16 cellular contexts compared by ENCODE assay signal in the genomic region with DNA sequence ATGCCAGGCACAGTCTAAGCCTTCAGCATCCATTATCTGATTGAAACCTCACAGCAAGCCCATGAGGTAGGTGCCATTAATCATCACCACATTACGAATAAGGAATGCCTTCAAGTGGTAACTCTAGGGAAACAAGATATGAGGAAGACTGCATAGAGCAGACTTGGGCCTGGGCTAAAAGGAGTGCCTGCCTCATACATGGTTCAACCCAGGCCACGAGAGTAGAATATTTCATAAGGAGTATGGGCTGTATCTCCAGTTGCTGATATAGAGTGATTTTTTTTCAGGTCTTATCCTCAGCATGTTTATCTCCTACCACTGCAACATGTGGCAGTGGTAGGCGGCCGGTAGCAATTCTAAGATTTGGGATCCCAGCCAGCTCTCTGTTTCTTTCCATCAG. TPM values are rescaled to one million over a fixed set of nuclear protein-coding genes. Genes with fewer than 3 reads are reported as not detected.
A peak's percentile ranks its signal among the peaks of the same experiment; 100 is the strongest.
DNase-seq lines count a peak whose midpoint lies in the region; ATAC-seq, FAIRE-seq and TF ChIP-seq lines count a peak whose summit lies in the region.
"Had no signal": no experiment of that assay in that cellular context is flagged by ENCODE, and none has a peak within 500 bp of the region (broad histone marks: within the 10 kb centered on the region; RNA-seq: fewer than 3 reads in every experiment).

No MANE protein-coding gene starts in this region.

- TF ChIP-seq POLR2A in tibial nerve (IDR thresholded peaks at IDR 0.05), result no peak
- TF ChIP-seq POLR2A in GM12892 (IDR thresholded peaks at IDR 0.05; ENCODE audit: low read depth, low read length), result no peak

- CTCF ChIA-PET in PC-3 (lab: Charles Lee), result no interaction called here

- H3K4me3 ChIP-seq in PC-3 (ENCODE audit: low read length) (no peak overlapping the region), epithelial cell of esophagus (ENCODE audit: low read length) (no peak overlapping the region), tibial nerve (no peak overlapping the region)
- H3K4me3 ChIP-seq: skin epidermis, stomach had no signal

- H3K36me3 Mint-ChIP-seq in osteocyte (ENCODE audit: unreplicated experiment), result peaks cover 2% of the 10 kb centered on the region
- H3K36me3 Mint-ChIP-seq in T-helper 2 cell treated with Interferon-gamma antibody and Interleukin-4, amounts not matched to agents 5 μg/mL and 100 μg/mL, for 36 hours (ENCODE audit: low read depth), result peaks cover 4% of the 10 kb centered on the region

- DNase-seq in ELR (ENCODE audit: low read depth) (peak; percentile 77), PC-3 (no peak), epithelial cell of esophagus (ENCODE audit: low read depth) (peak; percentile 60), osteocyte (ENCODE audit: extremely low spot score, unreplicated experiment) (no peak), NCI-H748 treated with DMSO at 0.1 percent for 48 hours (lab: John Stamatoyannopoulos, UW) (no peak), tibial nerve (ENCODE audit: low spot score in 2 of 2) (no peak), GM12892 (ENCODE audit: insufficient read length) (no peak)
- no peak for DNase-seq in T-helper 2 cell treated with Interferon-gamma antibody and Interleukin-4, amounts not matched to agents 5 μg/mL and 100 μg/mL, for 36 hours (ENCODE audit: low spot score)
- DNase-seq: activated naive CD4-positive, alpha-beta T cell; CD8-positive, alpha-beta memory T cell; Kasumi-1; NCI-H1930; NCI-H82; stomach had no signal

- H3K9ac ChIP-seq in PC-3 (ENCODE audit: low read length), result no peak overlapping the region

- H3K4me1 ChIP-seq in PC-3 (ENCODE audit: insufficient read depth, low read length), result peaks cover 14% of the 10 kb centered on the region
- peaks cover 0 to 8% (median 0%) of the 10 kb centered on the region in 4 donors for H3K4me1 ChIP-seq in tibial nerve
- H3K4me1 ChIP-seq: stomach had no signal

- H3K4me3 Mint-ChIP-seq in osteocyte (ENCODE audit: unreplicated experiment), result no peak overlapping the region
- H3K4me3 Mint-ChIP-seq in T-helper 2 cell treated with Interferon-gamma antibody and Interleukin-4, amounts not matched to agents 5 μg/mL and 100 μg/mL, for 36 hours, result no peak overlapping the region
- H3K4me3 Mint-ChIP-seq: CD8-positive, alpha-beta memory T cell had no signal

- H2AFZ ChIP-seq in PC-3 (ENCODE audit: low read length), result no peak overlapping the region

- no peaks in the 10 kb centered on the region for H3K9me3 ChIP-seq in PC-3 (ENCODE audit: low read length)
- H3K9me3 ChIP-seq in tibial nerve, result no peaks in the 10 kb centered on the region
- H3K9me3 ChIP-seq: stomach had no signal

- WGBS in tibial nerve, 2 donors, result 58 to 71% methylated on average over 4 of the region's 4 CpGs

- TF ChIP-seq CTCF in PC-3 (conservative IDR thresholded peaks at IDR 0.05; ENCODE audit: low read depth, low read length) (no peak), epithelial cell of esophagus (IDR thresholded peaks at IDR 0.05; ENCODE audit: insufficient read depth, low read depth, low read length, missing control alignments) (no peak), osteocyte (IDR thresholded peaks at IDR 0.05) (no peak), tibial nerve (IDR thresholded peaks at IDR 0.05) (no peak)

- no peaks in the 10 kb centered on the region for H3K36me3 ChIP-seq in PC-3 (ENCODE audit: low read depth, low read length)
- no peaks in the 10 kb centered on the region for H3K36me3 ChIP-seq in tibial nerve
- H3K36me3 ChIP-seq: stomach had no signal

- TF ChIP-seq EP300 in tibial nerve (IDR thresholded peaks at IDR 0.05), result no peak

- H3K27me3 ChIP-seq in PC-3 (ENCODE audit: low read length), result no peaks in the 10 kb centered on the region
- H3K27me3 ChIP-seq in tibial nerve, result no peaks in the 10 kb centered on the region
- H3K27me3 ChIP-seq: stomach had no signal

- 0 out of 2 replicates have a peak overlapping the region, but pooled peaks have one; percentile 18 for H3K27ac ChIP-seq in PC-3 (ENCODE audit: low read length)
- H3K27ac ChIP-seq in tibial nerve, result no peak overlapping the region
- H3K27ac ChIP-seq: stomach, VCaP had no signal

- peaks cover 16% of the 10 kb centered on the region; the same call in 1 of the 2 replicates for H3K79me2 ChIP-seq in PC-3 (ENCODE audit: low read length)

- intact Hi-C loops in PC-3 (cut with micrococcal nuclease), result no loop called here

- H3K9me2 ChIP-seq in PC-3 (replicated peaks; ENCODE audit: low read length), result no peaks in the 10 kb centered on the region

- POLR2A ChIA-PET in PC-3 (lab: Charles Lee; ENCODE audit: unreplicated experiment), result no interaction called here

- no peak for FAIRE-seq in GM12892 (lab: Jason Lieb, UNC)

- H3F3A ChIP-seq in PC-3 (ENCODE audit: low read length, unreplicated experiment), result no peaks in the 10 kb centered on the region

- BruUV-seq in PC-3 (replicated peaks; lab: Mats Ljungman, UMichigan), result no TSS peak

- peak overlapping the region; percentile 20; the same call in 1 of the 2 replicates for H3K4me2 ChIP-seq in PC-3 (ENCODE audit: low read length)

- no peaks in the 10 kb centered on the region for H3K27me3 Mint-ChIP-seq in osteocyte (ENCODE audit: unreplicated experiment)
- H3K27me3 Mint-ChIP-seq in T-helper 2 cell treated with Interferon-gamma antibody and Interleukin-4, amounts not matched to agents 5 μg/mL and 100 μg/mL, for 36 hours (ENCODE audit: low read depth), result no peaks in the 10 kb centered on the region

- peaks cover 10% of the 10 kb centered on the region for H3K9me3 Mint-ChIP-seq in osteocyte (ENCODE audit: unreplicated experiment)
- H3K9me3 Mint-ChIP-seq in T-helper 2 cell treated with Interferon-gamma antibody and Interleukin-4, amounts not matched to agents 5 μg/mL and 100 μg/mL, for 36 hours, result no peaks in the 10 kb centered on the region
- H3K9me3 Mint-ChIP-seq: CD8-positive, alpha-beta memory T cell had no signal

- H3K27ac Mint-ChIP-seq in osteocyte (ENCODE audit: unreplicated experiment), result peak overlapping the region; percentile 81
- no peak overlapping the region for H3K27ac Mint-ChIP-seq in T-helper 2 cell treated with Interferon-gamma antibody and Interleukin-4, amounts not matched to agents 5 μg/mL and 100 μg/mL, for 36 hours
- H3K27ac Mint-ChIP-seq: CD8-positive, alpha-beta memory T cell had no signal

- no peaks in the 10 kb centered on the region; the same call in 1 of the 2 replicates for H4K20me1 ChIP-seq in PC-3 (ENCODE audit: low read length)

- no peak; the same call in 1 of the 2 replicates for ATAC-seq in PC-3

- peaks cover 42% of the 10 kb centered on the region for H3K4me1 Mint-ChIP-seq in osteocyte (ENCODE audit: unreplicated experiment)
- H3K4me1 Mint-ChIP-seq in T-helper 2 cell treated with Interferon-gamma antibody and Interleukin-4, amounts not matched to agents 5 μg/mL and 100 μg/mL, for 36 hours (ENCODE audit: low read depth), result peaks cover 1% of the 10 kb centered on the region

RNA-seq across cellular contexts. Expression of a gene that starts 51.7 kb away (rescaled TPM):
- total RNA-seq in PC-3 (2014; rRNA removed) (25.8 and 34.8 TPM in 2 replicates), osteocyte (24.1 and 26.2 TPM in 2 replicates), tibial nerve (10 to 100 TPM; 24.1 to 37.8 (median 32.9) TPM)
- 21.4 TPM for polyA plus RNA-seq in GM12892 (2012; ENCODE audit: missing spikeins)

Comparison
In these comparisons a context has a peak if more than half of its experiments do, and no peak if none do; other contexts are left out.
1. DNase-seq: peak in ELR (single experiment) and epithelial cell of esophagus (single experiment); none in PC-3 (single experiment), osteocyte (single experiment), NCI-H748 treated with DMSO at 0.1 percent for 48 hours (single experiment), tibial nerve (0 of 2), GM12892 (single experiment) and T-helper 2 cell treated with Interferon-gamma antibody and Interleukin-4, amounts not matched to agents 5 μg/mL and 100 μg/mL, for 36 hours (single experiment).